Comparison of ENCODE assay signal across 8 cellular contexts in the genomic region with DNA sequence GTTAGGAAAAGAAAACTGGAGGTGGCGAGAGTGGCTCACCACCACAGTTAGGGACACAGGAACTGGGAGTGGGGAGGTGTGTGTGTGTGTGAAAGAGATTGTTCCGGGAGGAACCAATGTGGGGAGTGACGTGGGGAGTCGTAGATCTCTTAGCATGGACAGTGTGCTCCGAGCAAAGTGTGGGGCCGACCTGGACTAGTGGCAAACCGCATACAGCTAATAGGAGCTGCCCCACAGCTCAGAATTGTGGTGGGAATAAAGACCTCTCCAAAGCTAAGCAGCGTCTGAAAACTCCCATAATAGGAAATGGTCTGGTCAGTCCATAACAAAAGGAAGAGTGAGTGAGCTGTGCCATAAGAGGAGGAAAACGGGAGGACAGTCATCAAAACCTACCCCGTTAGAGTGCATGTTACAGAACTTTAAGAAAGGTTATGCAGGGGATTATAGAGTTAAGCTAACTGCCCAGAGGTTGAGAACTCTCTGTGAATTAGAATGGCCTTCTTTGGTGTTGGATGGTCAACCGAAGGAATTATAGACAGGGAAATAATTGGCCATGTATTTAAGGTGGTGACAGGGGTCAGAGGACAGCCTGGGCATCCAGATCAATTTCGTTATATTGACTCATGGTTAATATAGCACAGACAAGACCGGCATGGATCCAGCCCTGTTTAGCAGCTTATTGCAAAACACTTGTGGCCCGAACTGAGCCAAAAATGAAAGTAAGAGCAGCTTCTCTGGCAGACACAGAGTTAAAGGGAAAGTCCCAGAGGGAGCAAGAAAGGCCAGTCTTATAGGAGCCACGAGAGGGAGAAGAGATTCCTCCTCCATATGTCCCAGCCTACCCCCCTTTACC. TPM values are rescaled to one million over a fixed set of nuclear protein-coding genes. Genes with fewer than 3 reads are reported as not detected.
DNase-seq lines count a peak whose midpoint lies in the region; ATAC-seq and TF ChIP-seq lines count a peak whose summit lies in the region.

No MANE protein-coding gene starts in this region.

- H3K27ac ChIP-seq in heart left ventricle = no peak overlapping the region
- H3K27ac ChIP-seq in fibroblast of lung (ENCODE audit: insufficient read depth, low read length) = no peak overlapping the region
- no peak overlapping the region for H3K27ac ChIP-seq in vagina

- H3K9ac ChIP-seq in fibroblast of lung (ENCODE audit: insufficient read depth, low read length) = no peak overlapping the region

- no peak for DNase-seq in heart left ventricle
- DNase-seq in left ventricle myocardium superior = no peak
- DNase-seq in M059J (ENCODE audit: low read depth) = peak; percentile 51
- DNase-seq in fibroblast of lung (ENCODE audit: low read depth in 2 of 2) = peak; percentile 39 to 85
- DNase-seq in vagina (ENCODE audit: extremely low spot score in 2 of 2) = no peak
- no peak for DNase-seq in stimulated activated CD4-positive, alpha-beta T cell treated with anti-CD3 and anti-CD28 coated beads, Interleukin-4, amount 100 ng/mL, for 4 hours
- no peak for DNase-seq in cerebellar cortex (ENCODE audit: low spot score)
- DNase-seq in HUDEP-2 (lab: John Stamatoyannopoulos, UW; ENCODE audit: unreplicated experiment in 76 of 76) = no peak

- 67 to 78% (median 72%) methylated on average over 15 of the region's 15 CpGs for WGBS in heart left ventricle, 4 donors

- H3K4me2 ChIP-seq in fibroblast of lung (ENCODE audit: extremely low read depth, insufficient read depth, low read length) = peak overlapping the region; percentile 87

- no peak for ATAC-seq in heart left ventricle
- ATAC-seq in left ventricle myocardium superior = no peak

- H2AFZ ChIP-seq in fibroblast of lung (ENCODE audit: low read length) = peak overlapping the region; percentile 83

- H3K4me3 ChIP-seq in heart left ventricle = peak overlapping the region in 9 of 12 donors; percentile 6 to 40 (median 25)
- H3K4me3 ChIP-seq in fibroblast of lung (replicated peaks in 1 of 4; ENCODE audit: control extremely low read depth in 1 of 4, insufficient read depth in 1 of 4, low read depth in 3 of 4, low read length in 4 of 4) = peak overlapping the region; percentile 2 to 44 (median 27)
- peak overlapping the region; percentile 24 to 30 for H3K4me3 ChIP-seq in vagina

- no peaks in the 10 kb centered on the region for H3K79me2 ChIP-seq in fibroblast of lung (ENCODE audit: control insufficient read depth, insufficient read depth, low read length)

- H3K27me3 ChIP-seq in heart left ventricle (no peaks in the 10 kb centered on the region), fibroblast of lung (ENCODE audit: control insufficient read depth, insufficient read depth, low read length) (no peaks in the 10 kb centered on the region), vagina (no peaks in the 10 kb centered on the region)

- no peak for TF ChIP-seq POLR2A in heart left ventricle (IDR thresholded peaks at IDR 0.05)
- no peak for TF ChIP-seq POLR2A in vagina (IDR thresholded peaks at IDR 0.05)

- no peaks in the 10 kb centered on the region for H4K20me1 ChIP-seq in fibroblast of lung (ENCODE audit: control insufficient read depth, extremely low read depth, insufficient read depth, low read length)

- intact Hi-C loops in heart left ventricle (cut with DNase I) (no loop called here), left ventricle myocardium superior (cut with micrococcal nuclease) (no loop called here), vagina (cut with DNase I) (no loop called here)

- TF ChIP-seq CTCF in heart left ventricle (IDR thresholded peaks at IDR 0.05) (no peak), fibroblast of lung (conservative IDR thresholded peaks at IDR 0.05 in 1 of 2, IDR thresholded peaks at IDR 0.05 in 1 of 2; ENCODE audit: low read depth in 1 of 2, low read length in 2 of 2) (peak; percentile 19 to 26), vagina (IDR thresholded peaks at IDR 0.05) (no peak)

- H3K9me3 ChIP-seq in heart left ventricle (no peaks in the 10 kb centered on the region), fibroblast of lung (ENCODE audit: control insufficient read depth, insufficient read depth, low read depth, low read length) (no peaks in the 10 kb centered on the region), vagina (no peaks in the 10 kb centered on the region)

- H3K36me3 ChIP-seq in heart left ventricle (no peaks in the 10 kb centered on the region), fibroblast of lung (ENCODE audit: control insufficient read depth, insufficient read depth, low read length) (no peaks in the 10 kb centered on the region), vagina (no peaks in the 10 kb centered on the region)

- H3K4me1 ChIP-seq in heart left ventricle (no peaks in the 10 kb centered on the region), fibroblast of lung (ENCODE audit: control insufficient read depth, extremely low read depth, insufficient read depth, low read length) (peaks cover 4% of the 10 kb centered on the region), vagina (no peaks in the 10 kb centered on the region)

RNA-seq across cellular contexts. Expression of a gene that starts 8.9 kb away (rescaled TPM):
- total RNA-seq in heart left ventricle = not detected
- not detected for polyA plus RNA-seq in heart left ventricle
- not detected for total RNA-seq in left ventricle myocardium superior
- total RNA-seq in M059J (2014; rRNA removed; shearing (Covaris generic)) = not detected in 2 replicates
- total RNA-seq in fibroblast of lung = not detected in 2 replicates
- polyA plus RNA-seq in fibroblast of lung = not detected in 2 replicates
- not detected in 2 replicates for polyA plus RNA-seq in fibroblast of lung (2012)
- polyA minus RNA-seq in fibroblast of lung (ENCODE audit: low replicate concordance) = not detected in 2 replicates
- total RNA-seq in vagina = 7.4 TPM

Comparison
In these comparisons a context has a peak if more than half of its experiments do, and no peak if none do; other contexts are left out.
1. DNase-seq: peak in M059J (single experiment) and fibroblast of lung (2 of 2); none in heart left ventricle (0 of 5), left ventricle myocardium superior (single experiment), vagina (0 of 2), stimulated activated CD4-positive, alpha-beta T cell treated with anti-CD3 and anti-CD28 coated beads, Interleukin-4, amount 100 ng/mL, for 4 hours (0 of 2), cerebellar cortex (single experiment) and HUDEP-2 (0 of 76).
2. CTCF ChIP-seq: peak in fibroblast of lung (2 of 2); none in heart left ventricle (0 of 12) and vagina (0 of 3).
3. Peak in every context shown above with its lines, with median percentiles within 50 percentile points of each other: H3K4me3 ChIP-seq.